15 cellular contexts compared by ENCODE assay signal in genomic region chr21:23939369-23940065, GRCh38.
"Had no signal": no experiment of that assay in that cellular context is flagged by ENCODE, and none has a peak within 500 bp of the region (broad histone marks: within the 10 kb centered on the region; RNA-seq: fewer than 3 reads in every experiment).

No MANE protein-coding gene starts in this region.

- H3K27ac Mint-ChIP-seq: activated CD4-positive, alpha-beta T cell treated with anti-CD3 and anti-CD28 coated beads, Interleukin-2, amount 10 ng/mL, durations not matched to agents 24 days and 14 days; activated T-helper 2 cell treated with anti-CD3 and anti-CD28 coated beads, Interferon-gamma antibody, Interleukin-2, Interleukin-4, amounts not matched to agents 10 μg/mL and 5 μg/mL and 100 μg/mL, durations not matched to agents 14 hours and 24 hours and 36 hours; natural killer cell; WTC11 had no signal

- H3K4me3 Mint-ChIP-seq: activated CD4-positive, alpha-beta T cell treated with anti-CD3 and anti-CD28 coated beads, Interleukin-2, amount 10 ng/mL, durations not matched to agents 24 days and 14 days; natural killer cell; WTC11 had no signal

- H3K27me3 Mint-ChIP-seq: activated CD4-positive, alpha-beta T cell treated with anti-CD3 and anti-CD28 coated beads, Interleukin-2, amount 10 ng/mL, durations not matched to agents 24 days and 14 days had no signal

- DNase-seq: activated CD4-positive, alpha-beta T cell treated with anti-CD3 and anti-CD28 coated beads, Interleukin-2, amount 10 ng/mL, durations not matched to agents 24 days and 14 days; activated naive CD4-positive, alpha-beta T cell treated with anti-CD3 and anti-CD28 coated beads, Interleukin-2, amount 50 U/mL, for 16 hours; activated T-cell treated with anti-CD3 and anti-CD28 coated beads for 4 hours; adrenal gland; colonic mucosa; effector CD4-positive, alpha-beta T cell; gastrocnemius medialis; islet precursor cell; mammary epithelial cell; natural killer cell; right cardiac atrium; small intestine had no signal

- ATAC-seq: gastrocnemius medialis, left lobe of liver, natural killer cell, right cardiac atrium, WTC11 had no signal

- H3K36me3 Mint-ChIP-seq: natural killer cell had no signal

- H3K9me3 Mint-ChIP-seq: activated CD4-positive, alpha-beta T cell treated with anti-CD3 and anti-CD28 coated beads, Interleukin-2, amount 10 ng/mL, durations not matched to agents 24 days and 14 days; activated T-helper 2 cell treated with anti-CD3 and anti-CD28 coated beads, Interferon-gamma antibody, Interleukin-2, Interleukin-4, amounts not matched to agents 10 μg/mL and 5 μg/mL and 100 μg/mL, durations not matched to agents 14 hours and 24 hours and 36 hours; natural killer cell had no signal

- H3K4me1 Mint-ChIP-seq: activated CD4-positive, alpha-beta T cell treated with anti-CD3 and anti-CD28 coated beads, Interleukin-2, amount 10 ng/mL, durations not matched to agents 24 days and 14 days; natural killer cell; WTC11 had no signal
